ENCODE assay signal across 16 cellular contexts in genomic region chr12:468671-469389, GRCh38. TPM values are rescaled to one million over a fixed set of nuclear protein-coding genes. Genes with fewer than 3 reads are reported as not detected.
DNase-seq lines count a peak whose midpoint lies in the region; ATAC-seq and TF ChIP-seq lines count a peak whose summit lies in the region.
"Had no signal": no experiment of that assay in that cellular context is flagged by ENCODE, and none has a peak within 500 bp of the region (broad histone marks: within the 10 kb centered on the region; RNA-seq: fewer than 3 reads in every experiment).

No MANE protein-coding gene starts in this region.

- 91 to 92% methylated on average over 8 to 10 of the region's 10 CpGs for WGBS in endodermal cell (ENCODE audit: insufficient coverage in 1 of 2, insufficient read length in 1 of 2), 2 experiments

- DNase-seq in ELR (ENCODE audit: low read depth) (peak; percentile 42), M059J (ENCODE audit: low read depth) (peak; percentile 78), endodermal cell (peak; percentile 47), mucosa of descending colon (peak in 1 of 3 donors; percentile 30), NCI-H1105 (lab: John Stamatoyannopoulos, UW) (no peak), midbrain (lab: John Stamatoyannopoulos, UW) (no peak), iPS-NIHi7 (ENCODE audit: extremely low spot score) (no peak)
- no peak for DNase-seq in CD4-positive, alpha-beta memory T cell
- DNase-seq: activated CD4-positive, alpha-beta T cell treated with anti-CD3 and anti-CD28 coated beads, Interleukin-2, amount 10 ng/mL, durations not matched to agents 24 days and 14 days; AML-193; cerebellar nuclear complex; NCI-H1694; NCI-H446 had no signal

- peaks cover 23% of the 10 kb centered on the region for H3K36me3 Mint-ChIP-seq in endodermal cell (ENCODE audit: low read depth)
- peaks cover 0 to 3% of the 10 kb centered on the region in 2 donors for H3K36me3 Mint-ChIP-seq in CD4-positive, alpha-beta memory T cell
- H3K36me3 Mint-ChIP-seq: activated naive CD4-positive, alpha-beta T cell treated with anti-CD3 and anti-CD28 coated beads, Interleukin-2, amount 50 U/mL, for 24 hours had no signal

- intact Hi-C loops in mucosa of descending colon (cut with DNase I, micrococcal nuclease), result no loop called here
- intact Hi-C loops in CD4-positive, alpha-beta memory T cell (cut with micrococcal nuclease), result no loop called here

- no peaks in the 10 kb centered on the region for H3K9me3 ChIP-seq in endodermal cell (ENCODE audit: control insufficient read depth, low read length)
- H3K9me3 ChIP-seq in mucosa of descending colon, result no peaks in the 10 kb centered on the region
- no peaks in the 10 kb centered on the region for H3K9me3 ChIP-seq in CD4-positive, alpha-beta memory T cell (ENCODE audit: control insufficient read depth in 1 of 2, low read length in 2 of 2)

- ATAC-seq in mucosa of descending colon, result peak; percentile 78

- H3K27ac ChIP-seq in endodermal cell (ENCODE audit: low read depth, low read length), result no peak overlapping the region
- H3K27ac ChIP-seq in CD4-positive, alpha-beta memory T cell (ENCODE audit: low read depth, low read length), result no peak overlapping the region

- H3K4me1 Mint-ChIP-seq in endodermal cell, result peaks cover 42% of the 10 kb centered on the region
- peaks cover 0 to 2% (median under 1%) of the 10 kb centered on the region in 4 donors for H3K4me1 Mint-ChIP-seq in CD4-positive, alpha-beta memory T cell
- H3K4me1 Mint-ChIP-seq: activated naive CD4-positive, alpha-beta T cell treated with anti-CD3 and anti-CD28 coated beads, Interleukin-2, amount 50 U/mL, for 24 hours had no signal

- H3K27me3 Mint-ChIP-seq in endodermal cell (ENCODE audit: insufficient read depth), result no peaks in the 10 kb centered on the region
- peaks cover 0 to 7% of the 10 kb centered on the region in 2 donors for H3K27me3 Mint-ChIP-seq in CD4-positive, alpha-beta memory T cell
- H3K27me3 Mint-ChIP-seq: activated naive CD4-positive, alpha-beta T cell treated with anti-CD3 and anti-CD28 coated beads, Interleukin-2, amount 50 U/mL, for 24 hours had no signal

- TF ChIP-seq CTCF in endodermal cell (conservative IDR thresholded peaks at IDR 0.05), result no peak
- no peak for TF ChIP-seq CTCF in mucosa of descending colon (IDR thresholded peaks at IDR 0.05)

- H3K27ac Mint-ChIP-seq in endodermal cell, result peak overlapping the region; percentile 10
- H3K27ac Mint-ChIP-seq in CD4-positive, alpha-beta memory T cell, result peak overlapping the region in 1 of 7 donors; percentile 22
- H3K27ac Mint-ChIP-seq: activated CD4-positive, alpha-beta T cell treated with anti-CD3 and anti-CD28 coated beads, Interleukin-2, amount 10 ng/mL, durations not matched to agents 24 days and 14 days; activated naive CD4-positive, alpha-beta T cell treated with anti-CD3 and anti-CD28 coated beads, Interleukin-2, amount 50 U/mL, for 24 hours; nephron had no signal

- no peak overlapping the region for H3K4me3 Mint-ChIP-seq in endodermal cell
- no peak overlapping the region for H3K4me3 Mint-ChIP-seq in CD4-positive, alpha-beta memory T cell
- H3K4me3 Mint-ChIP-seq: activated CD4-positive, alpha-beta T cell treated with anti-CD3 and anti-CD28 coated beads, Interleukin-2, amount 10 ng/mL, durations not matched to agents 24 days and 14 days; activated naive CD4-positive, alpha-beta T cell treated with anti-CD3 and anti-CD28 coated beads, Interleukin-2, amount 50 U/mL, for 24 hours; nephron had no signal

- POLR2A ChIA-PET in CD4-positive, alpha-beta memory T cell (lab: Charles Lee; ENCODE audit: partially characterized antibody), result no interaction called here

- no peaks in the 10 kb centered on the region for H3K27me3 ChIP-seq in endodermal cell (ENCODE audit: control insufficient read depth, insufficient read depth, low read length, poor library complexity, severe bottlenecking)
- no peaks in the 10 kb centered on the region for H3K27me3 ChIP-seq in CD4-positive, alpha-beta memory T cell (ENCODE audit: insufficient read depth, low read length)

- H3K9me3 Mint-ChIP-seq in endodermal cell, result no peaks in the 10 kb centered on the region
- H3K9me3 Mint-ChIP-seq in CD4-positive, alpha-beta memory T cell, result no peaks in the 10 kb centered on the region
- H3K9me3 Mint-ChIP-seq: activated CD4-positive, alpha-beta T cell treated with anti-CD3 and anti-CD28 coated beads, Interleukin-2, amount 10 ng/mL, durations not matched to agents 24 days and 14 days; activated naive CD4-positive, alpha-beta T cell treated with anti-CD3 and anti-CD28 coated beads, Interleukin-2, amount 50 U/mL, for 24 hours; nephron had no signal

- H3K4me3 ChIP-seq in endodermal cell (ENCODE audit: low read length) (no peak overlapping the region), mucosa of descending colon (no peak overlapping the region)
- H3K4me3 ChIP-seq in CD4-positive, alpha-beta memory T cell (ENCODE audit: low read length in 2 of 2), result no peak overlapping the region

- H3K36me3 ChIP-seq in endodermal cell (ENCODE audit: control insufficient read depth, insufficient read depth, low read length) (peaks cover 12% of the 10 kb centered on the region), mucosa of descending colon (ENCODE audit: low read depth) (no peaks in the 10 kb centered on the region)
- no peaks in the 10 kb centered on the region for H3K36me3 ChIP-seq in CD4-positive, alpha-beta memory T cell (ENCODE audit: insufficient read depth, low read length)

- H3K9ac ChIP-seq in endodermal cell (ENCODE audit: extremely low read depth, low read length, poor library complexity, severe bottlenecking), result no peak overlapping the region

- CTCF ChIA-PET in CD4-positive, alpha-beta memory T cell (lab: Charles Lee; ENCODE audit: partially characterized antibody), result interaction anchor here (2.7 kb wide), 1 partner anchor 14 kb away, joined by 14 read pairs; no protein-coding TSS in a partner anchor

- H3K4me1 ChIP-seq in endodermal cell (ENCODE audit: control insufficient read depth, insufficient read depth, low read length) (peaks cover 12% of the 10 kb centered on the region), mucosa of descending colon (ENCODE audit: low read depth) (peaks cover 26% of the 10 kb centered on the region)
- no peaks in the 10 kb centered on the region for H3K4me1 ChIP-seq in CD4-positive, alpha-beta memory T cell (ENCODE audit: insufficient read depth, low read length)

RNA-seq across cellular contexts. Expression of gene B4GALNT3, which starts 9.1 kb away (rescaled TPM):
- 0.05 and 1.8 TPM in 2 replicates for total RNA-seq in M059J (2014; rRNA removed; shearing (Covaris generic))
- 100 to 1,000 TPM in 1 of 2 donors, 10 to 100 TPM in 1; 61.5 to 155 TPM for total RNA-seq in endodermal cell
- polyA plus RNA-seq in endodermal cell (2013, experiment 1 of 2), result 13.3 TPM
- 15.9 TPM for polyA plus RNA-seq in endodermal cell (2013, experiment 2 of 2)
- total RNA-seq in mucosa of descending colon, result 100 to 1,000 TPM in 1 of 3 donors, 10 to 100 TPM in 2; 62.9 to 134 (median 94.9) TPM
- total RNA-seq in CD4-positive, alpha-beta memory T cell, result 1 to 10 TPM; 2.1 to 2.6 TPM
- polyA plus RNA-seq in CD4-positive, alpha-beta memory T cell, result 1 to 10 TPM in 1 of 2 donors, under 1 TPM in 1; 0.18 to 4.8 TPM
- total RNA-seq: pulmonary artery endothelial cell had no signal

Comparison
In these comparisons a context has a peak if more than half of its experiments do, and no peak if none do; other contexts are left out.
1. DNase-seq: peak in ELR (single experiment), M059J (single experiment) and endodermal cell (single experiment); none in NCI-H1105 (single experiment), midbrain (single experiment), iPS-NIHi7 (single experiment) and CD4-positive, alpha-beta memory T cell (0 of 5).
2. RNA of gene B4GALNT3, which starts 9.1 kb away (total RNA-seq): 61.5 to 155 TPM in endodermal cell and 62.9 to 134 TPM in mucosa of descending colon; 2.1 to 2.6 TPM in CD4-positive, alpha-beta memory T cell and 0.05 to 1.8 TPM in M059J; every median in the first group is over 10 times any median in the second.